22 cellular contexts compared by ENCODE assay signal in the genomic region with DNA sequence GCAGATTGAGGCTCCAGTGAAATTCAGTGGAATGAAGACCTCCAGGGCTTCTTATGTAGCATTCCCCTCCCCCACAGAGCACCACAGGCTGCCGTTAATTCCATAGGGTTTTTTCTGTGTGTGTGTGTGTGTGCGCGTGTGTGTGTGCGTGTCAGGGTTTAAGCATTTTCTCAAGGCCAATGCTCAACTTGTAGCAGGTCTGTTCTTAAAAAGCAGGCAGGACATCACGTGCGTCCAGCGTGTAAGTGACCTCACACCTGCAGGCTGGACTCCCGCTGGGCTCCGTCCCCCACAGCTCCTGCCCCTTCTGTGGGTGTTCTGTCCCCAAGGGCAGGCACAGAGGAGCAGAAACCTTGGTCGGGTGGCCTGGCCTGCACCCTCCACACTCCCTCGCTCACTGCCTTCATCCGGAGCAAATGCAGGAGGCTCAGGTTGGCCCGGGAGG. TPM values are rescaled to one million over a fixed set of nuclear protein-coding genes. Genes with fewer than 3 reads are reported as not detected.
DNase-seq lines count a peak whose midpoint lies in the region; ATAC-seq and TF ChIP-seq lines count a peak whose summit lies in the region.
"Had no signal": no experiment of that assay in that cellular context is flagged by ENCODE, and none has a peak within 500 bp of the region (broad histone marks: within the 10 kb centered on the region; RNA-seq: fewer than 3 reads in every experiment).

No MANE protein-coding gene starts in this region.

- no peak for ATAC-seq in Right ventricle myocardium inferior
- ATAC-seq in Right ventricle myocardium superior (ENCODE audit: poor library complexity) = no peak
- ATAC-seq in upper lobe of left lung (ENCODE audit: low FRiP score in 2 of 2) = peak in 1 of 2 donors; percentile 12
- no peak for ATAC-seq in T-cell (replicated peaks in 1 of 4)
- ATAC-seq: activated CD4-positive, alpha-beta T cell treated with anti-CD3 and anti-CD28 coated beads for 36 hours; GM12878 had no signal

- H3K9me3 ChIP-seq in left ventricle myocardium inferior (replicated peaks) = no peaks in the 10 kb centered on the region
- H3K9me3 ChIP-seq in upper lobe of left lung = no peaks in the 10 kb centered on the region
- H3K9me3 ChIP-seq: colonic mucosa, MG63, testis had no signal

- H3K9me3 Mint-ChIP-seq in nephron = no peaks in the 10 kb centered on the region
- H3K9me3 Mint-ChIP-seq in T-cell = no peaks in the 10 kb centered on the region
- H3K9me3 Mint-ChIP-seq: T-helper 2 cell treated with Interferon-gamma antibody and Interleukin-4, amounts not matched to agents 5 μg/mL and 100 μg/mL, for 36 hours had no signal

- TF ChIP-seq POLR2A in upper lobe of left lung (IDR thresholded peaks at IDR 0.05) = peak in 1 of 4 donors; percentile 50

- 39 to 51% methylated on average over 11 to 13 of the region's 13 CpGs for whole genome bisulfite sequencing in upper lobe of left lung, 2 donors

- H3K4me1 ChIP-seq in left ventricle myocardium inferior (peaks cover 83% of the 10 kb centered on the region), upper lobe of left lung (peaks cover 8 to 90% (median 41%) of the 10 kb centered on the region in 4 donors)
- H3K4me1 ChIP-seq: colonic mucosa had no signal

- H3K4me3 Mint-ChIP-seq in nephron (peak overlapping the region; percentile 56 to 69 (median 57)), T-cell (no peak overlapping the region)
- H3K4me3 Mint-ChIP-seq: activated CD4-positive, alpha-beta T cell treated with anti-CD3 and anti-CD28 coated beads for 36 hours; T-helper 2 cell treated with Interferon-gamma antibody and Interleukin-4, amounts not matched to agents 5 μg/mL and 100 μg/mL, for 36 hours had no signal

- H3K27ac Mint-ChIP-seq in nephron = peak overlapping the region in 1 of 3 experiments; percentile 44
- H3K27ac Mint-ChIP-seq in T-cell = no peak overlapping the region
- H3K27ac Mint-ChIP-seq: activated CD4-positive, alpha-beta T cell treated with anti-CD3 and anti-CD28 coated beads for 36 hours; T-helper 2 cell treated with Interferon-gamma antibody and Interleukin-4, amounts not matched to agents 5 μg/mL and 100 μg/mL, for 36 hours had no signal

- CTCF ChIA-PET in T-cell (lab: Charles Lee) = no interaction called here

- H3K27ac ChIP-seq in left ventricle myocardium inferior (replicated peaks) (peak overlapping the region; percentile 96), upper lobe of left lung (peak overlapping the region; percentile 42 to 90 (median 80))
- H3K27ac ChIP-seq: 22Rv1, colonic mucosa, skin epidermis, testis had no signal

- H3K36me3 Mint-ChIP-seq in nephron (ENCODE audit: low read depth) (no peaks in the 10 kb centered on the region), T-cell (no peaks in the 10 kb centered on the region)

- intact Hi-C loops in Right ventricle myocardium inferior (cut with DNase I) = loop anchor here (5.0 kb wide), 1 partner anchor 98 kb away; no protein-coding TSS in a partner anchor
- intact Hi-C loops in Right ventricle myocardium superior (cut with DNase I) = loop anchor here (5.0 kb wide), 1 partner anchor 278 kb away; no protein-coding TSS in a partner anchor
- intact Hi-C loops in left ventricle myocardium inferior (cut with micrococcal nuclease) = no loop called here

- H3K27me3 ChIP-seq in left ventricle myocardium inferior (ENCODE audit: low read depth) = peaks cover 84% of the 10 kb centered on the region
- H3K27me3 ChIP-seq in upper lobe of left lung = peaks cover 0 to 34% (median 13%) of the 10 kb centered on the region in 4 donors
- H3K27me3 ChIP-seq: MG63, testis had no signal

- no peaks in the 10 kb centered on the region for H3K36me3 ChIP-seq in left ventricle myocardium inferior
- H3K36me3 ChIP-seq in upper lobe of left lung = no peaks in the 10 kb centered on the region
- H3K36me3 ChIP-seq: colonic mucosa, MG63 had no signal

- TF ChIP-seq EP300 in upper lobe of left lung (IDR thresholded peaks at IDR 0.05) = no peak

- peaks cover 88% of the 10 kb centered on the region for H3K27me3 Mint-ChIP-seq in nephron (ENCODE audit: low read depth)
- peaks cover 8 to 52% of the 10 kb centered on the region in 2 donors for H3K27me3 Mint-ChIP-seq in T-cell

- POLR2A ChIA-PET in T-cell (lab: Charles Lee) = no interaction called here

- H3K4me1 Mint-ChIP-seq in nephron (peaks cover 5% of the 10 kb centered on the region), T-cell (peaks cover 0 to 4% (median 1%) of the 10 kb centered on the region in 3 donors)
- H3K4me1 Mint-ChIP-seq: activated CD4-positive, alpha-beta T cell treated with anti-CD3 and anti-CD28 coated beads for 36 hours had no signal

- DNase-seq in Right ventricle myocardium inferior (ENCODE audit: missing footprints) = peak; percentile 37
- DNase-seq in Right ventricle myocardium superior = no peak
- DNase-seq in left ventricle myocardium inferior = no peak
- peak in 1 of 2 donors; percentile 82 for DNase-seq in upper lobe of left lung
- no peak for DNase-seq in GM19238 (ENCODE audit: insufficient read length, low spot score)
- DNase-seq in T-cell = no peak
- no peak for DNase-seq in stimulated activated CD4-positive, alpha-beta T cell treated with anti-CD3 and anti-CD28 coated beads, Interleukin-2, amount 100 ng/mL, for 24 hours
- DNase-seq: activated CD4-positive, alpha-beta T cell treated with anti-CD3 and anti-CD28 coated beads for 36 hours; activated gamma-delta T cell; colonic mucosa; foreskin melanocyte; MG63; NCI-H1930; NCI-H510A treated with DMSO at 0.1 percent for 48 hours; testis had no signal

- peak overlapping the region; percentile 87 for H3K4me3 ChIP-seq in left ventricle myocardium inferior
- H3K4me3 ChIP-seq in upper lobe of left lung = peak overlapping the region in 2 of 4 donors; percentile 74 to 88
- H3K4me3 ChIP-seq: colonic mucosa, GM12878, MG63, skin epidermis had no signal

- no peak for TF ChIP-seq CTCF in left ventricle myocardium inferior (IDR thresholded peaks at IDR 0.05; ENCODE audit: borderline replicate concordance)
- TF ChIP-seq CTCF in nephron (IDR thresholded peaks at IDR 0.05; ENCODE audit: unreplicated experiment in 3 of 3) = no peak
- TF ChIP-seq CTCF in upper lobe of left lung (IDR thresholded peaks at IDR 0.05) = no peak

RNA-seq across cellular contexts. Expression of gene PRDM16, which starts 5.3 kb away (rescaled TPM):
- total RNA-seq in Right ventricle myocardium inferior (12.8 TPM), Right ventricle myocardium superior (14.2 TPM), left ventricle myocardium inferior (16.6 TPM), upper lobe of left lung (10 to 100 TPM; 12.3 to 54.5 (median 21.2) TPM), T-cell (under 1 TPM in 4 of 5 donors, not detected in 1; 0.15 to 0.70 (median 0.24) TPM)

RNA-seq across cellular contexts. Expression of gene ACTRT2, which starts 53.1 kb away (rescaled TPM):
- not detected for total RNA-seq in Right ventricle myocardium inferior
- not detected for total RNA-seq in Right ventricle myocardium superior
- not detected for total RNA-seq in left ventricle myocardium inferior
- not detected for total RNA-seq in upper lobe of left lung
- not detected for total RNA-seq in T-cell
- total RNA-seq: activated CD4-positive, alpha-beta T cell treated with anti-CD3 and anti-CD28 coated beads for 36 hours; colonic mucosa; G401; GM12878; osteoblast had no signal

Comparison
In these comparisons a context has a peak if more than half of its experiments do, and no peak if none do; other contexts are left out.
1. H3K4me3 Mint-ChIP-seq: peak in nephron (3 of 3); none in T-cell (0 of 3).